Comparison of ENCODE assay signal across 12 cellular contexts in the genomic region with DNA sequence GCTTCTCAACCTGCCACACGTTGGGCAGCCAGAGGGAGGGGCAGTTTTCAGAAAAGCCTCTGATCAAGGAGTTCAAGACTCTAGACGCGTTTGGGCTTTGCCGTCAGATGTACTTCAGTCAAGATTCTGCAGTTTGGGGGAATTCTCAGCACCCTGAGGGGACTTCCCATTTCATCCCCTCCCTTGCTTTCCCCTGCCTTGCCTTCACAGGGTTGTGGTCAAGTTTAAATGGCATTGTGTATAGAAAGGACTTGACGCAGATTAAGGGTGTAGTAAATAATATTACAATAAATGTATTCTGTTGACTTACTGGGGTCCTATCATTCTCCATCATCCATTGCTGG.
DNase-seq lines count a peak whose midpoint lies in the region; ATAC-seq and TF ChIP-seq lines count a peak whose summit lies in the region.
"Had no signal": no experiment of that assay in that cellular context is flagged by ENCODE, and none has a peak within 500 bp of the region (broad histone marks: within the 10 kb centered on the region; RNA-seq: fewer than 3 reads in every experiment).

No MANE protein-coding gene starts in this region.

- no peaks in the 10 kb centered on the region for H3K36me3 ChIP-seq in mesodermal cell (ENCODE audit: control insufficient read depth, insufficient read depth, low read length)
- H3K36me3 ChIP-seq: vagina had no signal

- H3K4me1 ChIP-seq in mesodermal cell (ENCODE audit: control insufficient read depth, insufficient read depth, low read length, poor library complexity, severe bottlenecking): peaks cover 19% of the 10 kb centered on the region
- H3K4me1 ChIP-seq: vagina had no signal

- WGBS in mesodermal cell (ENCODE audit: insufficient coverage in 2 of 2), 2 experiments: 50 to 61% methylated on average over 3 to 4 of the region's 5 CpGs

- DNase-seq in GM13976 (ENCODE audit: low spot score) (peak; percentile 23), midbrain (lab: John Stamatoyannopoulos, UW) (no peak), EL (no peak), SHP77 (lab: John Stamatoyannopoulos, UW) (no peak), NCI-H2081 treated with DMSO at 0.1 percent for 48 hours (lab: John Stamatoyannopoulos, UW) (no peak)
- DNase-seq: CD4-positive, CD25-positive, alpha-beta regulatory T cell; Kasumi-1; PC-9 had no signal

- no peak overlapping the region for H3K4me3 ChIP-seq in mesodermal cell (ENCODE audit: extremely low read depth, insufficient read depth, low read length, poor library complexity, severe bottlenecking)
- H3K4me3 ChIP-seq: PC-9, vagina had no signal

- in situ Hi-C loops in GM13976 (cut with MboI; ENCODE audit: low sequenced_read_pairs, unreplicated experiment): no loop called here

- peak; percentile 62 for ATAC-seq in GM19397 (IDR thresholded peaks at IDR 0.05; ENCODE audit: unreplicated experiment)
- ATAC-seq in HG03442 (IDR thresholded peaks at IDR 0.05; ENCODE audit: unreplicated experiment): peak; percentile 48

- peak overlapping the region; percentile 80 for H3K27ac ChIP-seq in mesodermal cell (ENCODE audit: low read depth, low read length, severe bottlenecking)
- H3K27ac ChIP-seq: PC-9, vagina had no signal

- peaks cover 38% of the 10 kb centered on the region for H3K9me3 ChIP-seq in mesodermal cell (ENCODE audit: control insufficient read depth, low read length)

- TF ChIP-seq CTCF in GM13976 (IDR thresholded peaks at IDR 0.05; ENCODE audit: borderline replicate concordance, control extremely low read depth, extremely low read depth, insufficient read depth, missing control alignments): no peak
